Comparison of ENCODE assay signal across 1 cellular context in the genomic region with DNA sequence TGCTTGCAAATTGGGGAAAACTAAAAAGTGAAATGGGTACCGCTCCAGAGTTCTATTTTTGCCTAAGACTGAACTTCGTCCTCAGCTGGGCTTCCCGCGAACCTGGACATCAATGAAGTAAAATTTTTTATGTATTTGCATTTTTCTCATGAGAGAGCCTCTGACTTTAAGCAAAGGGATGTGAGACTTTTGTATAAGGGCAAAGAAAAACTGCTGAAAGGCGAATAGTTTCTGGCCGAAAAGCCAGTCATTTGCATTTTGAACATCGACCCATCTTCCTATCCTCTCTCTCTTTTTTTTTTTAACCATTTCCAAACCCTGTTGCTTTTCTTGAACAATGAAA.
TF ChIP-seq lines count a peak whose summit lies in the region.

No MANE protein-coding gene starts in this region.

TF ChIP-seq in GM12878, 131 proteins besides CTCF, POLR2A, EP300 and RAD21:
- no peak for TF ChIP-seq ZNF622 (IDR thresholded peaks at IDR 0.05)
- TF ChIP-seq, protein P1, sequence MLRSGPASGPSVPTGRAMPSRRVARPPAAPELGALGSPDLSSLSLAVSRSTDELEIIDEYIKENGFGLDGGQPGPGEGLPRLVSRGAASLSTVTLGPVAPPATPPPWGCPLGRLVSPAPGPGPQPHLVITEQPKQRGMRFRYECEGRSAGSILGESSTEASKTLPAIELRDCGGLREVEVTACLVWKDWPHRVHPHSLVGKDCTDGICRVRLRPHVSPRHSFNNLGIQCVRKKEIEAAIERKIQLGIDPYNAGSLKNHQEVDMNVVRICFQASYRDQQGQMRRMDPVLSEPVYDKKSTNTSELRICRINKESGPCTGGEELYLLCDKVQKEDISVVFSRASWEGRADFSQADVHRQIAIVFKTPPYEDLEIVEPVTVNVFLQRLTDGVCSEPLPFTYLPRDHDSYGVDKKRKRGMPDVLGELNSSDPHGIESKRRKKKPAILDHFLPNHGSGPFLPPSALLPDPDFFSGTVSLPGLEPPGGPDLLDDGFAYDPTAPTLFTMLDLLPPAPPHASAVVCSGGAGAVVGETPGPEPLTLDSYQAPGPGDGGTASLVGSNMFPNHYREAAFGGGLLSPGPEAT (IDR thresholded peaks at IDR 0.05; ENCODE audit: low read depth): no peak
- TF ChIP-seq DPF2 (IDR thresholded peaks at IDR 0.05): no peak
- TF ChIP-seq, protein P2, sequence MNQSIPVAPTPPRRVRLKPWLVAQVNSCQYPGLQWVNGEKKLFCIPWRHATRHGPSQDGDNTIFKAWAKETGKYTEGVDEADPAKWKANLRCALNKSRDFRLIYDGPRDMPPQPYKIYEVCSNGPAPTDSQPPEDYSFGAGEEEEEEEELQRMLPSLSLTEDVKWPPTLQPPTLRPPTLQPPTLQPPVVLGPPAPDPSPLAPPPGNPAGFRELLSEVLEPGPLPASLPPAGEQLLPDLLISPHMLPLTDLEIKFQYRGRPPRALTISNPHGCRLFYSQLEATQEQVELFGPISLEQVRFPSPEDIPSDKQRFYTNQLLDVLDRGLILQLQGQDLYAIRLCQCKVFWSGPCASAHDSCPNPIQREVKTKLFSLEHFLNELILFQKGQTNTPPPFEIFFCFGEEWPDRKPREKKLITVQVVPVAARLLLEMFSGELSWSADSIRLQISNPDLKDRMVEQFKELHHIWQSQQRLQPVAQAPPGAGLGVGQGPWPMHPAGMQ (IDR thresholded peaks at IDR 0.05; ENCODE audit: borderline replicate concordance): no peak
- TF ChIP-seq MYC (IDR thresholded peaks at IDR 0.05; ENCODE audit: insufficient read depth, insufficient read length, insufficient replicate concordance, low read length, severe bottlenecking): no peak
- no peak for TF ChIP-seq SUPT20H (IDR thresholded peaks at IDR 0.05; ENCODE audit: borderline replicate concordance, control insufficient read depth, low read depth, low read length)
- TF ChIP-seq SRF (IDR thresholded peaks at IDR 0.05; ENCODE audit: low read depth in 2 of 2, low read length in 2 of 2): no peak
- TF ChIP-seq NRF1 (conservative IDR thresholded peaks at IDR 0.05; ENCODE audit: low read depth, low read length): no peak
- TF ChIP-seq ZNF24 (IDR thresholded peaks at IDR 0.05): no peak
- no peak for TF ChIP-seq CEBPB (IDR thresholded peaks at IDR 0.05; ENCODE audit: borderline replicate concordance in 1 of 2, low read depth in 2 of 2, low read length in 2 of 2)
- no peak for TF ChIP-seq CREB1 (IDR thresholded peaks at IDR 0.05; ENCODE audit: low read depth)
- TF ChIP-seq SMAD5 (IDR thresholded peaks at IDR 0.05; ENCODE audit: low read depth): no peak
- TF ChIP-seq, protein P3, sequence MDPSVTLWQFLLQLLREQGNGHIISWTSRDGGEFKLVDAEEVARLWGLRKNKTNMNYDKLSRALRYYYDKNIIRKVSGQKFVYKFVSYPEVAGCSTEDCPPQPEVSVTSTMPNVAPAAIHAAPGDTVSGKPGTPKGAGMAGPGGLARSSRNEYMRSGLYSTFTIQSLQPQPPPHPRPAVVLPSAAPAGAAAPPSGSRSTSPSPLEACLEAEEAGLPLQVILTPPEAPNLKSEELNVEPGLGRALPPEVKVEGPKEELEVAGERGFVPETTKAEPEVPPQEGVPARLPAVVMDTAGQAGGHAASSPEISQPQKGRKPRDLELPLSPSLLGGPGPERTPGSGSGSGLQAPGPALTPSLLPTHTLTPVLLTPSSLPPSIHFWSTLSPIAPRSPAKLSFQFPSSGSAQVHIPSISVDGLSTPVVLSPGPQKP (IDR thresholded peaks at IDR 0.05; ENCODE audit: low read depth, low read length): no peak
- TF ChIP-seq YBX1 (IDR thresholded peaks at IDR 0.05): no peak
